Comparison of ENCODE assay signal across 1 cellular context in genomic region chr17:29596811-29597210, GRCh38.
TF ChIP-seq lines count a peak whose summit lies in the region.

No MANE protein-coding gene starts in this region.

TF ChIP-seq in GM23338, 12 proteins besides CTCF, POLR2A, EP300 and RAD21:
- no peak for TF ChIP-seq JUNB (IDR thresholded peaks at IDR 0.05; ENCODE audit: unreplicated experiment)
- no peak for TF ChIP-seq STAT1 (IDR thresholded peaks at IDR 0.05; ENCODE audit: unreplicated experiment)
- TF ChIP-seq ZNF114 (CRISPR knock-in tag; IDR thresholded peaks at IDR 0.05), result no peak
- TF ChIP-seq ETS1 (IDR thresholded peaks at IDR 0.05), result no peak
TF ChIP-seq in GM23338: peak in this region for 0.
